In the genomic region with DNA sequence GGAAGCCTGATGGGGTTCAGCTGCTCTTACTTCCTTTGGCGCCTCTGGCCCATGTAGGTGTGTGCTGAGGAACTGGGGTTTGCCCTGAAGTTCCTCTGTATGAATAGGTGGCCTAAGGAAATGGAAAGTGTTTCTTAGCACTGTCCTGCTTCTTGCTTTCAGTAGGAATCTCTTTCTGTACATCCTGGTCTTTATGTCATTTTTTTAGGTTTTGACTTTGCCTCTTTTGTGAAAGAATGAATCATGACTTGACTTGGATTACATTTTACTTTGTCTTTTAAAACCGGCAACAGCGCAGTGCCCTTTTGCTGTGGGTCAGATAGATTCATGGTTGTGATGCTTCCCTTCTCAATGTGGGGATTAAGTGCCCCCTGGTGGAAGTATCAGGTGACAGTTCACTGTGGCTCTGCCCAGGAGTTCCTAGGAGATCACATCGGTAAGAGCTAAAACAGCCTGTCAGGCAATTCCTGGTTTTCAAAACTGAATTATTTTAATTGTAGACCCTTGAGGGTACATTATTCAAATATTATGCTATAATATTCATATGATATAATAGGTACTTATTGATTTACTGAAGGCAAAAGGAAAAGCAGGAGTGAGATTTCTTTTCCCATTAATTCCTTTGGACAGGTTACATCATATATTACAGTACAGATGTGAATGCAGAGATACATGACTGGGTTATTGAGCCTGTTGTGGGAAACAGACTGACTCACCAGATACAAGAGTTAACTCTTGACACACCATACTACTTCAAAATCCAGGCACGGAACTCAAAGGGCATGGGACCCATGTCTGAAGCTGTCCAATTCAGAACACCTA, we compare ENCODE assay signal across 8 cellular contexts.
A peak's percentile ranks its signal among the peaks of the same experiment; 100 is the strongest.
DNase-seq lines count a peak whose midpoint lies in the region; ATAC-seq and TF ChIP-seq lines count a peak whose summit lies in the region.

No MANE protein-coding gene starts in this region.

- no peak overlapping the region for H3K27ac ChIP-seq in body of pancreas
- H3K27ac ChIP-seq in spleen: no peak overlapping the region

- TF ChIP-seq CTCF in body of pancreas (IDR thresholded peaks at IDR 0.05) (peak; percentile 53 to 79 (median 61)), spleen (IDR thresholded peaks at IDR 0.05 in 8 of 11, conservative IDR thresholded peaks at IDR 0.05 in 3 of 11) (peak; percentile 17 to 81 (median 65))

- H3K4me1 ChIP-seq in body of pancreas (no peaks in the 10 kb centered on the region), spleen (peaks cover 0 to 7% (median 2%) of the 10 kb centered on the region in 6 donors)

- H3K9me3 ChIP-seq in body of pancreas: no peaks in the 10 kb centered on the region
- no peaks in the 10 kb centered on the region for H3K9me3 ChIP-seq in spleen

- intact Hi-C loops in body of pancreas (cut with DNase I): no loop called here
- intact Hi-C loops in spleen (cut with DNase I; ENCODE audit: low total_unique reads): no loop called here

- H3K27me3 ChIP-seq in body of pancreas (no peaks in the 10 kb centered on the region), spleen (replicated peaks in 1 of 7) (no peaks in the 10 kb centered on the region)

- no peak for TF ChIP-seq POLR2A in body of pancreas (IDR thresholded peaks at IDR 0.05)
- no peak for TF ChIP-seq POLR2A in spleen (IDR thresholded peaks at IDR 0.05)

- H3K4me3 ChIP-seq in body of pancreas (no peak overlapping the region), spleen (no peak overlapping the region)

- ATAC-seq in body of pancreas (peak; percentile 60), GM21737 (IDR thresholded peaks at IDR 0.05; ENCODE audit: unreplicated experiment) (no peak)

- H3K36me3 ChIP-seq in body of pancreas (replicated peaks in 1 of 2; ENCODE audit: insufficient read depth in 1 of 2, low read depth in 2 of 2) (peaks cover 0 to 12% of the 10 kb centered on the region in 2 donors), spleen (peaks cover 0 to 12% (median 0%) of the 10 kb centered on the region in 6 donors)

- DNase-seq in activated CD4-positive, alpha-beta T cell treated with anti-CD3 and anti-CD28 coated beads for 24 hours (ENCODE audit: low read depth in 2 of 2): peak; percentile 7 to 32
- DNase-seq in activated CD4-positive, alpha-beta T cell treated with anti-CD3 and anti-CD28 coated beads for 1 hour: no peak
- DNase-seq in MV-4-11 (lab: John Stamatoyannopoulos, UW) (peak; percentile 53), T follicular helper cell (ENCODE audit: low read depth) (peak; percentile 19), body of pancreas (peak; percentile 42 to 57 (median 52)), iPS-NIHi7 (ENCODE audit: extremely low spot score) (peak; percentile 79), spleen (no peak)

- 36 to 37% methylated on average over 5 of the region's 5 CpGs for WGBS in body of pancreas, 2 donors
- WGBS in spleen, 5 donors: 30 to 33% (median 32%) methylated on average over 5 of the region's 5 CpGs

Comparison
In these comparisons a context has a peak if more than half of its experiments do, and no peak if none do; other contexts are left out.
1. DNase-seq: peak in activated CD4-positive, alpha-beta T cell treated with anti-CD3 and anti-CD28 coated beads for 24 hours (2 of 2), MV-4-11 (single experiment), T follicular helper cell (single experiment), body of pancreas (4 of 4) and iPS-NIHi7 (single experiment); none in activated CD4-positive, alpha-beta T cell treated with anti-CD3 and anti-CD28 coated beads for 1 hour (single experiment) and spleen (single experiment).